15 cellular contexts compared by ENCODE assay signal in genomic region chr11:932435-932834, GRCh38. TPM values are rescaled to one million over a fixed set of nuclear protein-coding genes. Genes with fewer than 3 reads are reported as not detected.
DNase-seq lines count a peak whose midpoint lies in the region; ATAC-seq and TF ChIP-seq lines count a peak whose summit lies in the region.
"Had no signal": no experiment of that assay in that cellular context is flagged by ENCODE, and none has a peak within 500 bp of the region (broad histone marks: within the 10 kb centered on the region; RNA-seq: fewer than 3 reads in every experiment).

No MANE protein-coding gene starts in this region.

- no peaks in the 10 kb centered on the region for H3K27me3 Mint-ChIP-seq in endodermal cell (ENCODE audit: insufficient read depth)
- no peaks in the 10 kb centered on the region for H3K27me3 Mint-ChIP-seq in stimulated activated naive CD8-positive, alpha-beta T cell treated with anti-CD3 and anti-CD28 coated beads, Interleukin-15, amount 100 ng/mL, for 72 hours
- H3K27me3 Mint-ChIP-seq: effector memory CD8-positive, alpha-beta T cell; progenitor cell of endocrine pancreas had no signal

- H3K79me2 ChIP-seq in Loucy (ENCODE audit: insufficient read depth, low read length) = peaks cover 95% of the 10 kb centered on the region

- intact Hi-C loops in lower lobe of right lung (cut with DNase I) = no loop called here

- peaks cover 17% of the 10 kb centered on the region for H3K36me3 Mint-ChIP-seq in endodermal cell (ENCODE audit: low read depth)

- peaks cover 62% of the 10 kb centered on the region for H4K20me1 ChIP-seq in Loucy (ENCODE audit: insufficient read depth, low read length, poor library complexity, severe bottlenecking)

- no peak overlapping the region for H3K27ac ChIP-seq in endodermal cell (ENCODE audit: low read depth, low read length)
- peak overlapping the region; percentile 73 for H3K27ac ChIP-seq in lower lobe of right lung

- no peaks in the 10 kb centered on the region for H3K9me3 ChIP-seq in Loucy (ENCODE audit: insufficient read depth, low read depth, low read length)
- H3K9me3 ChIP-seq in endodermal cell (ENCODE audit: control insufficient read depth, low read length) = no peaks in the 10 kb centered on the region
- H3K9me3 ChIP-seq in lower lobe of right lung = no peaks in the 10 kb centered on the region
- H3K9me3 ChIP-seq: SK-N-SH had no signal

- TF ChIP-seq CTCF in Loucy (conservative IDR thresholded peaks at IDR 0.05; ENCODE audit: low read length) (no peak), endodermal cell (conservative IDR thresholded peaks at IDR 0.05) (no peak), lower lobe of right lung (IDR thresholded peaks at IDR 0.05) (no peak)

- H3K9me2 ChIP-seq in Loucy (replicated peaks; ENCODE audit: low read depth, low read length) = no peaks in the 10 kb centered on the region
- H3K9me2 ChIP-seq: SK-N-SH had no signal

- no peaks in the 10 kb centered on the region for H3K9me3 Mint-ChIP-seq in endodermal cell
- H3K9me3 Mint-ChIP-seq in stimulated activated naive CD8-positive, alpha-beta T cell treated with anti-CD3 and anti-CD28 coated beads, Interleukin-15, amount 100 ng/mL, for 72 hours = no peaks in the 10 kb centered on the region
- H3K9me3 Mint-ChIP-seq: effector memory CD8-positive, alpha-beta T cell had no signal

- H3K4me1 ChIP-seq in Loucy (ENCODE audit: insufficient read depth, low read length, poor library complexity, severe bottlenecking) = peaks cover 73% of the 10 kb centered on the region
- H3K4me1 ChIP-seq in endodermal cell (ENCODE audit: control insufficient read depth, insufficient read depth, low read length) = peaks cover 7% of the 10 kb centered on the region
- peaks cover 84% of the 10 kb centered on the region for H3K4me1 ChIP-seq in lower lobe of right lung

- H3K27ac Mint-ChIP-seq in endodermal cell = peak overlapping the region; percentile 40
- H3K27ac Mint-ChIP-seq in stimulated activated naive CD8-positive, alpha-beta T cell treated with anti-CD3 and anti-CD28 coated beads, Interleukin-15, amount 100 ng/mL, for 72 hours = no peak overlapping the region

- H3K4me3 ChIP-seq in Loucy (ENCODE audit: low read length, poor library complexity, severe bottlenecking) = peak overlapping the region; percentile 57
- H3K4me3 ChIP-seq in endodermal cell (ENCODE audit: low read length) = no peak overlapping the region
- H3K4me3 ChIP-seq in lower lobe of right lung = no peak overlapping the region

- peaks cover 35% of the 10 kb centered on the region for H3K4me1 Mint-ChIP-seq in endodermal cell
- H3K4me1 Mint-ChIP-seq in stimulated activated naive CD8-positive, alpha-beta T cell treated with anti-CD3 and anti-CD28 coated beads, Interleukin-15, amount 100 ng/mL, for 72 hours = peaks cover 72% of the 10 kb centered on the region

- H3K27me3 ChIP-seq in Loucy (ENCODE audit: insufficient read depth, low read length, poor library complexity, severe bottlenecking) = no peaks in the 10 kb centered on the region
- no peaks in the 10 kb centered on the region for H3K27me3 ChIP-seq in endodermal cell (ENCODE audit: control insufficient read depth, insufficient read depth, low read length, poor library complexity, severe bottlenecking)
- no peaks in the 10 kb centered on the region for H3K27me3 ChIP-seq in lower lobe of right lung (ENCODE audit: low read depth)

- DNase-seq in endodermal cell (no peak), lower lobe of right lung (no peak), superior temporal gyrus (ENCODE audit: extremely low spot score) (peak; percentile 12), GDM1 (lab: John Stamatoyannopoulos, UW) (no peak), AG08395 (ENCODE audit: low spot score) (no peak), NCI-H1105 treated with DMSO at 0.1 percent for 48 hours (lab: John Stamatoyannopoulos, UW) (no peak)
- no peak for DNase-seq in stimulated activated naive CD8-positive, alpha-beta T cell treated with anti-CD3 and anti-CD28 coated beads, Interleukin-15, amount 100 ng/mL, for 72 hours
- DNase-seq: activated CD8-positive, alpha-beta memory T cell treated with anti-CD3 and anti-CD28 coated beads, Interleukin-2, amount 50 U/mL, for 4 hours; anterior cingulate cortex; effector memory CD8-positive, alpha-beta T cell; hypothalamus; mammary epithelial cell; SK-N-SH had no signal

- H3K4me2 ChIP-seq in Loucy (ENCODE audit: low read depth, low read length, poor library complexity, severe bottlenecking) = peak overlapping the region; percentile 69
- H3K4me2 ChIP-seq: SK-N-SH had no signal

- H3K9ac ChIP-seq in Loucy (ENCODE audit: low read depth, low read length, poor library complexity, severe bottlenecking) = peak overlapping the region; percentile 49
- no peak overlapping the region for H3K9ac ChIP-seq in endodermal cell (ENCODE audit: extremely low read depth, low read length, poor library complexity, severe bottlenecking)
- H3K9ac ChIP-seq: SK-N-SH had no signal

- WGBS in endodermal cell (ENCODE audit: insufficient coverage in 1 of 2, insufficient read length in 1 of 2), 2 experiments = 91 to 94% methylated on average over 3 to 4 of the region's 4 CpGs

- peaks cover 14% of the 10 kb centered on the region for H3F3A ChIP-seq in Loucy (ENCODE audit: low read depth)

- no peaks in the 10 kb centered on the region for H3K36me3 ChIP-seq in Loucy (ENCODE audit: insufficient read depth, low read length)
- H3K36me3 ChIP-seq in endodermal cell (ENCODE audit: control insufficient read depth, insufficient read depth, low read length) = peaks cover 36% of the 10 kb centered on the region
- H3K36me3 ChIP-seq in lower lobe of right lung = peaks cover 11% of the 10 kb centered on the region

- no peak overlapping the region for H2AFZ ChIP-seq in Loucy (ENCODE audit: low read length)

- H3K4me3 Mint-ChIP-seq in endodermal cell = no peak overlapping the region
- H3K4me3 Mint-ChIP-seq in stimulated activated naive CD8-positive, alpha-beta T cell treated with anti-CD3 and anti-CD28 coated beads, Interleukin-15, amount 100 ng/mL, for 72 hours = peak overlapping the region in 1 of 2 donors; percentile 26
- H3K4me3 Mint-ChIP-seq: effector memory CD8-positive, alpha-beta T cell had no signal

- peak; percentile 37 to 52 for ATAC-seq in lower lobe of right lung
- ATAC-seq in stimulated activated naive CD8-positive, alpha-beta T cell treated with anti-CD3 and anti-CD28 coated beads, Interleukin-15, amount 100 ng/mL, for 72 hours = no peak
- ATAC-seq: effector memory CD8-positive, alpha-beta T cell had no signal

RNA-seq across cellular contexts. Expression of gene AP2A2, which starts 6.8 kb away (rescaled TPM):
- total RNA-seq in endodermal cell (10 to 100 TPM; 79.4 to 97.7 TPM), lower lobe of right lung (130 TPM)
- polyA plus RNA-seq in endodermal cell (2013, experiment 1 of 2) = 62.5 TPM
- 49.7 TPM for polyA plus RNA-seq in endodermal cell (2013, experiment 2 of 2)

RNA-seq across cellular contexts. Expression of gene CHID1, which starts 21.8 kb away (rescaled TPM):
- total RNA-seq in endodermal cell (10 to 100 TPM; 82.0 to 83.5 TPM), lower lobe of right lung (65.0 TPM)
- 63.9 TPM for polyA plus RNA-seq in endodermal cell (2013, experiment 1 of 2)
- 63.6 TPM for polyA plus RNA-seq in endodermal cell (2013, experiment 2 of 2)
